In genomic region chr2:142741764-142742269, GRCh38 we compare ENCODE assay signal across 11 cellular contexts.
DNase-seq lines count a peak whose midpoint lies in the region; ATAC-seq and TF ChIP-seq lines count a peak whose summit lies in the region.
"Had no signal": no experiment of that assay in that cellular context is flagged by ENCODE, and none has a peak within 500 bp of the region (broad histone marks: within the 10 kb centered on the region; RNA-seq: fewer than 3 reads in every experiment).

No MANE protein-coding gene starts in this region.

- no peak overlapping the region for H3K4me3 ChIP-seq in fibroblast of mammary gland (ENCODE audit: control insufficient read depth, low read depth, low read length)

- DNase-seq in fibroblast of mammary gland (ENCODE audit: low read depth) (peak; percentile 2), DMS153 treated with DMSO at 0.1 percent for 48 hours (lab: John Stamatoyannopoulos, UW; ENCODE audit: unreplicated experiment) (no peak)
- no peak for DNase-seq in activated CD8-positive, alpha-beta memory T cell treated with anti-CD3 and anti-CD28 coated beads, Interleukin-2, amount 50 U/mL, for 48 hours
- DNase-seq: aorta; CD8-positive, alpha-beta memory T cell; NCI-H1048; OCI-M1 had no signal

- ATAC-seq in GM18858 (IDR thresholded peaks at IDR 0.05; ENCODE audit: unreplicated experiment) (peak; percentile 71), GM21576 (IDR thresholded peaks at IDR 0.05; ENCODE audit: unreplicated experiment) (peak; percentile 59), HG03139 (IDR thresholded peaks at IDR 0.05; ENCODE audit: unreplicated experiment) (peak; percentile 56), GM21528 (IDR thresholded peaks at IDR 0.05; ENCODE audit: low FRiP score, unreplicated experiment) (no peak)

- no peak for TF ChIP-seq CTCF in fibroblast of mammary gland (conservative IDR thresholded peaks at IDR 0.05; ENCODE audit: control insufficient read depth, insufficient read depth, low read depth, low read length)
